8 cellular contexts compared by ENCODE assay signal in genomic region chr20:17536944-17537444, GRCh38. TPM values are rescaled to one million over a fixed set of nuclear protein-coding genes. Genes with fewer than 3 reads are reported as not detected.
DNase-seq lines count a peak whose midpoint lies in the region; ATAC-seq and TF ChIP-seq lines count a peak whose summit lies in the region.

No MANE protein-coding gene starts in this region.

- DNase-seq in CD4-positive, alpha-beta T cell: peak; percentile 25 to 57 (median 48)
- DNase-seq in NCI-H748 treated with DMSO at 0.1 percent for 48 hours (lab: John Stamatoyannopoulos, UW) (peak; percentile 89), ecto neural progenitor cell (ENCODE audit: low spot score) (peak; percentile 80), mesothelial cell of epicardium (ENCODE audit: low spot score in 2 of 2, unreplicated experiment in 2 of 2) (peak; percentile 37 to 68)
- DNase-seq in activated CD4-positive, alpha-beta T cell treated with anti-CD3 and anti-CD28 coated beads, Interleukin-2, amount 50 U/mL, for 48 hours: peak; percentile 63 to 74
- peak; percentile 35 to 43 for DNase-seq in stimulated activated CD8-positive, alpha-beta memory T cell treated with anti-CD3 and anti-CD28 coated beads, Interleukin-4, amount 100 ng/mL, for 4 hours (ENCODE audit: low read depth in 2 of 2, low spot score in 1 of 2)

- H3K36me3 Mint-ChIP-seq in CD4-positive, alpha-beta T cell (ENCODE audit: low read depth): no peaks in the 10 kb centered on the region
- no peaks in the 10 kb centered on the region for H3K36me3 Mint-ChIP-seq in mesothelial cell of epicardium

- peak; percentile 98 for ATAC-seq in CD4-positive, alpha-beta T cell (ENCODE audit: poor library complexity)
- ATAC-seq in GM19372 (IDR thresholded peaks at IDR 0.05; ENCODE audit: low read depth, unreplicated experiment) (peak; percentile 94), HG03521 (IDR thresholded peaks at IDR 0.05; ENCODE audit: unreplicated experiment) (peak; percentile 92)

- no peaks in the 10 kb centered on the region for H3K27me3 ChIP-seq in CD4-positive, alpha-beta T cell (ENCODE audit: control insufficient read depth, insufficient read depth, low read length)

- intact Hi-C loops in CD4-positive, alpha-beta T cell (cut with DNase I, micrococcal nuclease): loop anchor here (1.0 to 2.0 kb wide), 7 partner anchors 33 to 460 kb away; no protein-coding TSS in a partner anchor

- H3K9me3 Mint-ChIP-seq in CD4-positive, alpha-beta T cell: no peaks in the 10 kb centered on the region
- no peaks in the 10 kb centered on the region for H3K9me3 Mint-ChIP-seq in mesothelial cell of epicardium

- CTCF ChIA-PET in CD4-positive, alpha-beta T cell (lab: Charles Lee): interaction anchor here (0.6 to 1.7 kb wide), 15 partner anchors 10 to 419 kb away, joined by 3 to 18 read pairs (median 4); partner anchors contain the start of gene DSTN

- TF ChIP-seq CTCF in CD4-positive, alpha-beta T cell (IDR thresholded peaks at IDR 0.05): peak; percentile 77
- TF ChIP-seq CTCF in mesothelial cell of epicardium (IDR thresholded peaks at IDR 0.05; ENCODE audit: unreplicated experiment): peak; percentile 85

- H3K27me3 Mint-ChIP-seq in CD4-positive, alpha-beta T cell: peaks cover 35% of the 10 kb centered on the region
- H3K27me3 Mint-ChIP-seq in mesothelial cell of epicardium (ENCODE audit: low read depth): no peaks in the 10 kb centered on the region

- H3K9me3 ChIP-seq in CD4-positive, alpha-beta T cell (ENCODE audit: control insufficient read depth, low read length): no peaks in the 10 kb centered on the region

- H3K4me1 Mint-ChIP-seq in CD4-positive, alpha-beta T cell (ENCODE audit: low read depth): no peaks in the 10 kb centered on the region
- H3K4me1 Mint-ChIP-seq in mesothelial cell of epicardium: peaks cover 24% of the 10 kb centered on the region

- POLR2A ChIA-PET in CD4-positive, alpha-beta T cell (lab: Charles Lee): interaction anchor here (1.3 kb wide), 1 partner anchor 33 kb away, joined by 6 read pairs; the partner anchor contains the start of gene DSTN

- H3K27ac ChIP-seq in CD4-positive, alpha-beta T cell (ENCODE audit: low read depth, low read length): no peak overlapping the region

- H3K27ac Mint-ChIP-seq in CD4-positive, alpha-beta T cell: no peak overlapping the region
- no peak overlapping the region for H3K27ac Mint-ChIP-seq in mesothelial cell of epicardium

- H3K4me3 Mint-ChIP-seq in CD4-positive, alpha-beta T cell: no peak overlapping the region
- no peak overlapping the region for H3K4me3 Mint-ChIP-seq in mesothelial cell of epicardium

RNA-seq across cellular contexts. Expression of gene BFSP1, which starts 5.8 kb away (rescaled TPM):
- total RNA-seq in CD4-positive, alpha-beta T cell: under 1 TPM; 0.27 to 0.42 TPM
- 5.2 to 5.8 TPM (median 5.7 TPM) in 3 replicates for total RNA-seq in mesothelial cell of epicardium

RNA-seq across cellular contexts. Expression of gene DSTN, which starts 32.9 kb away (rescaled TPM):
- total RNA-seq in CD4-positive, alpha-beta T cell: 10 to 100 TPM; 36.0 to 38.9 TPM
- total RNA-seq in mesothelial cell of epicardium: 192 to 199 TPM (median 193 TPM) in 3 replicates

Comparison
In these comparisons a context has a peak if more than half of its experiments do, and no peak if none do; other contexts are left out.
1. DNase-seq: peak in every context shown above with its lines; median percentile 89 in NCI-H748 treated with DMSO at 0.1 percent for 48 hours; 80 in ecto neural progenitor cell; 68 in activated CD4-positive, alpha-beta T cell treated with anti-CD3 and anti-CD28 coated beads, Interleukin-2, amount 50 U/mL, for 48 hours; 52 in mesothelial cell of epicardium; 48 in CD4-positive, alpha-beta T cell; 39 in stimulated activated CD8-positive, alpha-beta memory T cell treated with anti-CD3 and anti-CD28 coated beads, Interleukin-4, amount 100 ng/mL, for 4 hours.